In genomic region chr4:14178421-14178820, GRCh38 we compare ENCODE assay signal across 8 cellular contexts.
DNase-seq lines count a peak whose midpoint lies in the region; ATAC-seq, FAIRE-seq and TF ChIP-seq lines count a peak whose summit lies in the region.

No MANE protein-coding gene starts in this region.

- H3K4me2 ChIP-seq in OCI-LY7 (ENCODE audit: low read length) = peak overlapping the region; percentile 33
- H3K4me2 ChIP-seq in keratinocyte (ENCODE audit: control insufficient read depth, extremely low read depth, insufficient read depth, low read depth, low read length) = no peak overlapping the region

- H3K9me3 Mint-ChIP-seq in activated CD8-positive, alpha-beta memory T cell treated with anti-CD3 and anti-CD28 coated beads, Interleukin-2, amount 10 ng/mL, durations not matched to agents 7 days and 5 days (ENCODE audit: low read depth) = no peaks in the 10 kb centered on the region
- H3K9me3 Mint-ChIP-seq in nephron progenitor cell = no peaks in the 10 kb centered on the region

- DNase-seq in activated CD8-positive, alpha-beta memory T cell treated with anti-CD3 and anti-CD28 coated beads, Interleukin-2, amount 10 ng/mL, durations not matched to agents 7 days and 5 days = no peak
- DNase-seq in activated CD8-positive, alpha-beta memory T cell treated with anti-CD3 and anti-CD28 coated beads, Interleukin-2, amount 50 U/mL, for 4 hours = no peak
- DNase-seq in OCI-LY7 (ENCODE audit: low spot score) (peak; percentile 41), keratinocyte (ENCODE audit: low read depth, low spot score) (no peak), nephron progenitor cell (no peak), tibial nerve (ENCODE audit: low spot score in 2 of 2) (no peak), NK-92 (lab: John Stamatoyannopoulos, UW; ENCODE audit: unreplicated experiment) (no peak)

- POLR2A ChIA-PET in OCI-LY7 (lab: Charles Lee) = interaction anchor here (0.7 kb wide), 2 partner anchors 27 to 237 kb away, joined by 3 read pairs; no protein-coding TSS in a partner anchor

- H3K27ac Mint-ChIP-seq in activated CD8-positive, alpha-beta memory T cell treated with anti-CD3 and anti-CD28 coated beads, Interleukin-2, amount 10 ng/mL, durations not matched to agents 7 days and 5 days = peak overlapping the region; percentile 11
- H3K27ac Mint-ChIP-seq in nephron progenitor cell = no peak overlapping the region

- no peak for TF ChIP-seq EP300 in tibial nerve (IDR thresholded peaks at IDR 0.05)

- no peak overlapping the region for H3K4me3 ChIP-seq in OCI-LY7 (ENCODE audit: low read depth, low read length, poor library complexity, severe bottlenecking)
- no peak overlapping the region for H3K4me3 ChIP-seq in keratinocyte (ENCODE audit: control insufficient read depth in 2 of 3, extremely low read depth in 1 of 3, insufficient read depth in 2 of 3, low read depth in 1 of 3, low read length in 3 of 3)
- no peak overlapping the region for H3K4me3 ChIP-seq in tibial nerve

- H3K9me1 ChIP-seq in keratinocyte (ENCODE audit: control insufficient read depth, extremely low read depth, insufficient read depth, low read length) = no peaks in the 10 kb centered on the region

- peak; percentile 80 for FAIRE-seq in keratinocyte (lab: Jason Lieb, UNC)

- no peak overlapping the region for H3K4me3 Mint-ChIP-seq in activated CD8-positive, alpha-beta memory T cell treated with anti-CD3 and anti-CD28 coated beads, Interleukin-2, amount 10 ng/mL, durations not matched to agents 7 days and 5 days
- no peak overlapping the region for H3K4me3 Mint-ChIP-seq in nephron progenitor cell

- no peaks in the 10 kb centered on the region for H3K27me3 Mint-ChIP-seq in activated CD8-positive, alpha-beta memory T cell treated with anti-CD3 and anti-CD28 coated beads, Interleukin-2, amount 10 ng/mL, durations not matched to agents 7 days and 5 days
- H3K27me3 Mint-ChIP-seq in nephron progenitor cell (ENCODE audit: low read depth, poor library complexity) = no peaks in the 10 kb centered on the region

- H3K27ac ChIP-seq in OCI-LY7 (ENCODE audit: low read depth, low read length, poor library complexity, severe bottlenecking) (no peak overlapping the region), keratinocyte (ENCODE audit: control insufficient read depth, insufficient read depth, low read length) (no peak overlapping the region), tibial nerve (peak overlapping the region in 1 of 4 donors; percentile 3)

- CTCF ChIA-PET in activated CD8-positive, alpha-beta memory T cell treated with anti-CD3 and anti-CD28 coated beads, Interleukin-2, amount 10 ng/mL, durations not matched to agents 7 days and 5 days (lab: Charles Lee) = no interaction called here
- CTCF ChIA-PET in OCI-LY7 (lab: Charles Lee; ENCODE audit: unreplicated experiment) = no interaction called here

- H2AFZ ChIP-seq in OCI-LY7 (ENCODE audit: low read length) = no peak overlapping the region
- no peak overlapping the region for H2AFZ ChIP-seq in keratinocyte (ENCODE audit: control insufficient read depth, low read length)

- H3K36me3 Mint-ChIP-seq in activated CD8-positive, alpha-beta memory T cell treated with anti-CD3 and anti-CD28 coated beads, Interleukin-2, amount 10 ng/mL, durations not matched to agents 7 days and 5 days = no peaks in the 10 kb centered on the region
- H3K36me3 Mint-ChIP-seq in nephron progenitor cell (ENCODE audit: low read depth) = no peaks in the 10 kb centered on the region

- no peaks in the 10 kb centered on the region for H3K79me2 ChIP-seq in OCI-LY7 (ENCODE audit: insufficient read depth, low read depth, low read length)
- no peaks in the 10 kb centered on the region for H3K79me2 ChIP-seq in keratinocyte (ENCODE audit: control insufficient read depth, insufficient read depth, low read length)

- no peak for TF ChIP-seq POLR2A in tibial nerve (IDR thresholded peaks at IDR 0.05)

- 8 to 18% methylated on average over 1 of the region's 1 CpG for WGBS in tibial nerve, 2 donors

- no peaks in the 10 kb centered on the region for H3K9me2 ChIP-seq in OCI-LY7 (ENCODE audit: insufficient read depth, low read length)

- peaks cover 10% of the 10 kb centered on the region for H3K4me1 Mint-ChIP-seq in activated CD8-positive, alpha-beta memory T cell treated with anti-CD3 and anti-CD28 coated beads, Interleukin-2, amount 10 ng/mL, durations not matched to agents 7 days and 5 days
- H3K4me1 Mint-ChIP-seq in nephron progenitor cell = peaks cover 18% of the 10 kb centered on the region

- H3K9ac ChIP-seq in keratinocyte (ENCODE audit: control insufficient read depth, extremely low read depth, insufficient read depth, low read length) = no peak overlapping the region

- H4K20me1 ChIP-seq in OCI-LY7 (ENCODE audit: insufficient read depth, low read length) (no peaks in the 10 kb centered on the region), keratinocyte (ENCODE audit: control insufficient read depth, extremely low read depth, insufficient read depth, low read length) (no peaks in the 10 kb centered on the region)

- BruUV-seq in OCI-LY7 (replicated peaks; lab: Mats Ljungman, UMichigan) = no TSS peak

- H3K4me1 ChIP-seq in OCI-LY7 (ENCODE audit: insufficient read depth, low read length, poor library complexity, severe bottlenecking) (peaks cover 19% of the 10 kb centered on the region), keratinocyte (ENCODE audit: control insufficient read depth, extremely low read depth, insufficient read depth, low read length) (peaks cover 11% of the 10 kb centered on the region), tibial nerve (peaks cover 0 to 16% (median 2%) of the 10 kb centered on the region in 4 donors)

- intact Hi-C loops in OCI-LY7 (cut with micrococcal nuclease; ENCODE audit: unreplicated experiment) = no loop called here

- H3K9me3 ChIP-seq in OCI-LY7 (ENCODE audit: low read length) (no peaks in the 10 kb centered on the region), keratinocyte (ENCODE audit: control insufficient read depth, low read depth, low read length) (no peaks in the 10 kb centered on the region), tibial nerve (no peaks in the 10 kb centered on the region)

- H3K36me3 ChIP-seq in OCI-LY7 (ENCODE audit: insufficient read depth, low read length) (no peaks in the 10 kb centered on the region), keratinocyte (ENCODE audit: control insufficient read depth in 2 of 2, extremely low read depth in 1 of 2, insufficient read depth in 2 of 2, low read length in 2 of 2) (no peaks in the 10 kb centered on the region), tibial nerve (no peaks in the 10 kb centered on the region)

- dilution Hi-C loops in keratinocyte (cut with MboI; ENCODE audit: extremely low pct_ligation_motif_present, low sequenced_read_pairs) = no loop called here

- no peaks in the 10 kb centered on the region for H3K27me3 ChIP-seq in keratinocyte (ENCODE audit: control insufficient read depth, extremely low read depth, insufficient read depth, low read length)
- H3K27me3 ChIP-seq in tibial nerve = no peaks in the 10 kb centered on the region

- no peak for ATAC-seq in activated CD8-positive, alpha-beta memory T cell treated with anti-CD3 and anti-CD28 coated beads, Interleukin-2, amount 10 ng/mL, durations not matched to agents 7 days and 5 days
- peak; percentile 62 for ATAC-seq in HG02884 (IDR thresholded peaks at IDR 0.05; ENCODE audit: unreplicated experiment)

- TF ChIP-seq CTCF in OCI-LY7 (conservative IDR thresholded peaks at IDR 0.05; ENCODE audit: low read length) = no peak
- TF ChIP-seq CTCF in keratinocyte (optimal IDR thresholded peaks at IDR 0.05 in 1 of 3, IDR thresholded peaks at IDR 0.05 in 1 of 3, conservative IDR thresholded peaks at IDR 0.05 in 1 of 3; ENCODE audit: extremely low read depth in 1 of 3, insufficient read depth in 2 of 3, low read length in 3 of 3) = no peak
- no peak for TF ChIP-seq CTCF in nephron progenitor cell (IDR thresholded peaks at IDR 0.05)
- TF ChIP-seq CTCF in tibial nerve (IDR thresholded peaks at IDR 0.05) = no peak
